Comparison of ENCODE assay signal across 16 cellular contexts in genomic region chr5:107467137-107467932, GRCh38.
DNase-seq lines count a peak whose midpoint lies in the region; ATAC-seq, FAIRE-seq and TF ChIP-seq lines count a peak whose summit lies in the region.
"Had no signal": no experiment of that assay in that cellular context is flagged by ENCODE, and none has a peak within 500 bp of the region (broad histone marks: within the 10 kb centered on the region; RNA-seq: fewer than 3 reads in every experiment).

No MANE protein-coding gene starts in this region.

- intact Hi-C loops in MCF 10A (cut with micrococcal nuclease) (loop anchor here (2.0 to 5.0 kb wide), 5 partner anchors 40 to 205 kb away; no protein-coding TSS in a partner anchor), breast epithelium (cut with DNase I; ENCODE audit: low total_unique reads) (no loop called here)

- H3K4me2 ChIP-seq in H1 (ENCODE audit: insufficient read depth in 1 of 2, low read depth in 2 of 2, low read length in 2 of 2), result peak overlapping the region in 1 of 2 experiments; percentile 26; a peak in 1 of 4 replicates

- no peaks in the 10 kb centered on the region for H3K79me1 ChIP-seq in H1 (ENCODE audit: low read depth, low read length)

- H2BK20ac ChIP-seq in H1 (ENCODE audit: low read length), result 0 out of 2 replicates have a peak overlapping the region, but pooled peaks have one; percentile 26

- no peak for TF ChIP-seq EP300 in H1 (IDR thresholded peaks at IDR 0.05; ENCODE audit: borderline replicate concordance in 1 of 2, low read depth in 2 of 2, low read length in 2 of 2)

- H3K23me2 ChIP-seq in H1 (ENCODE audit: low read depth, low read length), result no peaks in the 10 kb centered on the region

- TF ChIP-seq POLR2A in breast epithelium (IDR thresholded peaks at IDR 0.05) (no peak), H1 (IDR thresholded peaks at IDR 0.05; ENCODE audit: control extremely low read depth in 1 of 2, low read depth in 2 of 2, low read length in 2 of 2) (no peak), GM18505 (IDR thresholded peaks at IDR 0.05; ENCODE audit: borderline replicate concordance, extremely low read depth, insufficient read depth, insufficient read length) (no peak)

- H3K4me3 Mint-ChIP-seq in MCF 10A (ENCODE audit: unreplicated experiment), result no peak overlapping the region
- no peak overlapping the region for H3K4me3 Mint-ChIP-seq in type B pancreatic cell
- H3K4me3 Mint-ChIP-seq in naive thymus-derived CD8-positive, alpha-beta T cell, result no peak overlapping the region
- H3K4me3 Mint-ChIP-seq: dendritic cell treated with granulocyte-macrophage colony-stimulating factor and Interleukin-4, amounts not matched to agents 40 ng/mL and 50 ng/mL, for 4 days had no signal

- CTCF ChIA-PET in MCF 10A (lab: Yijun Ruan, JAX) (interaction anchor here (0.5 to 2.5 kb wide), 13 partner anchors 9 to 364 kb away, joined by 3 to 16 read pairs (median 3); no protein-coding TSS in a partner anchor), H1 (lab: Charles Lee; ENCODE audit: partially characterized antibody) (interaction anchor here (0.9 to 1.7 kb wide), 7 partner anchors 11 to 109 kb away, joined by 3 to 6 read pairs (median 3); no protein-coding TSS in a partner anchor)

- ATAC-seq in left lobe of liver (peak; percentile 56), GM18505 (IDR thresholded peaks at IDR 0.05; ENCODE audit: unreplicated experiment) (no peak)
- ATAC-seq in naive thymus-derived CD8-positive, alpha-beta T cell, result no peak

- peak overlapping the region; percentile 97 for H3K27ac Mint-ChIP-seq in MCF 10A (ENCODE audit: low read depth, unreplicated experiment)
- H3K27ac Mint-ChIP-seq in type B pancreatic cell, result peak overlapping the region; percentile 61
- peak overlapping the region in 1 of 10 donors; percentile 65 for H3K27ac Mint-ChIP-seq in naive thymus-derived CD8-positive, alpha-beta T cell
- H3K27ac Mint-ChIP-seq: dendritic cell treated with granulocyte-macrophage colony-stimulating factor and Interleukin-4, amounts not matched to agents 40 ng/mL and 50 ng/mL, for 4 days had no signal

- H3K27me3 Mint-ChIP-seq in MCF 10A (ENCODE audit: insufficient read depth, unreplicated experiment) (no peaks in the 10 kb centered on the region), type B pancreatic cell (no peaks in the 10 kb centered on the region)
- peaks cover 0 to 8% (median 0%) of the 10 kb centered on the region in 5 donors for H3K27me3 Mint-ChIP-seq in naive thymus-derived CD8-positive, alpha-beta T cell
- H3K27me3 Mint-ChIP-seq: dendritic cell treated with granulocyte-macrophage colony-stimulating factor and Interleukin-4, amounts not matched to agents 40 ng/mL and 50 ng/mL, for 4 days had no signal

- no peak overlapping the region for H2BK5ac ChIP-seq in H1 (ENCODE audit: low read depth, low read length)

- 93% methylated on average over 5 of the region's 5 CpGs; no CpG with 5 or more reads in 1 of the 2 experiments for WGBS in H1 (ENCODE audit: extremely low coverage in 1 of 2, insufficient coverage in 1 of 2, insufficient read length in 1 of 2, insufficient replicate concordance in 2 of 2, low coverage in 1 of 2, low lambda C conversion rate in 2 of 2, missing lambda C conversion rate in 1 of 2), 2 experiments

- POLR2A ChIA-PET in MCF 10A (lab: Yijun Ruan, JAX) (interaction anchor here (0.8 to 6.5 kb wide), 21 partner anchors 11 to 207 kb away, joined by 3 to 59 read pairs (median 6); no protein-coding TSS in a partner anchor), H1 (lab: Charles Lee; ENCODE audit: partially characterized antibody) (interaction anchor here (0.7 kb wide), 1 partner anchor 108 kb away, joined by 3 read pairs; no protein-coding TSS in a partner anchor)
- POLR2A ChIA-PET in naive thymus-derived CD8-positive, alpha-beta T cell (lab: Charles Lee), result no interaction called here

- BruUV-seq in MCF 10A (replicated peaks; lab: Mats Ljungman, UMichigan), result no TSS peak

- no peak overlapping the region for H4K5ac ChIP-seq in H1 (ENCODE audit: insufficient read length, low read depth, low read length)

- no peak overlapping the region for H2BK15ac ChIP-seq in H1 (ENCODE audit: low read length)

- no peaks in the 10 kb centered on the region for H4K20me1 ChIP-seq in H1 (replicated peaks in 1 of 2; ENCODE audit: control insufficient read depth in 1 of 2, insufficient read depth in 2 of 2, low read length in 2 of 2)

- H2BK120ac ChIP-seq in H1 (replicated peaks; ENCODE audit: low read depth, low read length), result no peak overlapping the region

- H3K27ac ChIP-seq in breast epithelium, result peak overlapping the region in 1 of 2 donors; percentile 61
- H3K27ac ChIP-seq in H1 (ENCODE audit: low read depth, low read length), result no peak overlapping the region
- H3K27ac ChIP-seq: SK-N-MC, upper lobe of left lung had no signal

- no peaks in the 10 kb centered on the region for H3K9me3 ChIP-seq in breast epithelium
- H3K9me3 ChIP-seq in H1 (ENCODE audit: insufficient read depth in 2 of 2, low read depth in 1 of 2, low read length in 1 of 2), result no peaks in the 10 kb centered on the region
- H3K9me3 ChIP-seq: upper lobe of left lung had no signal

- no peak overlapping the region for H4K91ac ChIP-seq in H1 (replicated peaks; ENCODE audit: insufficient read length, low read length)

- H3K36me3 ChIP-seq in breast epithelium, result no peaks in the 10 kb centered on the region
- no peaks in the 10 kb centered on the region for H3K36me3 ChIP-seq in H1 (ENCODE audit: control insufficient read depth in 2 of 4, insufficient read depth in 4 of 4, low read length in 3 of 4)
- H3K36me3 ChIP-seq: upper lobe of left lung had no signal

- no peak overlapping the region for H4K8ac ChIP-seq in H1 (ENCODE audit: extremely low read depth, insufficient read depth, low read length)

- peaks cover 6% of the 10 kb centered on the region for H3K9me3 Mint-ChIP-seq in MCF 10A (ENCODE audit: unreplicated experiment)
- H3K9me3 Mint-ChIP-seq in type B pancreatic cell, result no peaks in the 10 kb centered on the region
- no peaks in the 10 kb centered on the region for H3K9me3 Mint-ChIP-seq in naive thymus-derived CD8-positive, alpha-beta T cell
- H3K9me3 Mint-ChIP-seq: dendritic cell treated with granulocyte-macrophage colony-stimulating factor and Interleukin-4, amounts not matched to agents 40 ng/mL and 50 ng/mL, for 4 days had no signal

- peaks cover 0 to 6% of the 10 kb centered on the region in 2 experiments; a peak in 1 of 4 replicates for H3K79me2 ChIP-seq in H1 (ENCODE audit: control insufficient read depth in 1 of 2, insufficient read depth in 2 of 2, low read length in 2 of 2)

- DNase-seq in MCF 10A (ENCODE audit: unreplicated experiment) (no peak), breast epithelium (ENCODE audit: low spot score in 2 of 2) (no peak), H1 (ENCODE audit: low read depth in 1 of 2, low spot score in 2 of 2) (no peak), left lobe of liver (ENCODE audit: low spot score) (no peak), type B pancreatic cell (ENCODE audit: extremely low spot score, unreplicated experiment) (no peak), hippocampal formation (lab: John Stamatoyannopoulos, UW) (no peak)
- no peak for DNase-seq in naive thymus-derived CD8-positive, alpha-beta T cell
- DNase-seq: activated CD4-positive, alpha-beta T cell treated with anti-CD3 and anti-CD28 coated beads, Interleukin-2, amount 50 U/mL, for 48 hours; amniotic stem cell; NCI-H2171; stimulated activated CD4-positive, alpha-beta T cell treated with anti-CD3 and anti-CD28 coated beads, Interleukin-2, amount 100 ng/mL, for 48 hours; upper lobe of left lung had no signal

- no peak overlapping the region for H3K4ac ChIP-seq in H1 (replicated peaks; ENCODE audit: insufficient read length, low read depth, low read length)

- H3K4me3 ChIP-seq in breast epithelium (no peak overlapping the region), H1 (ENCODE audit: extremely low read depth in 1 of 4, insufficient read depth in 2 of 4, low read depth in 3 of 4, low read length in 4 of 4) (no peak overlapping the region)
- H3K4me3 ChIP-seq: SK-N-MC, upper lobe of left lung had no signal

- H3K4me1 Mint-ChIP-seq in MCF 10A (ENCODE audit: insufficient read depth, unreplicated experiment) (peaks cover 75% of the 10 kb centered on the region), type B pancreatic cell (ENCODE audit: unreplicated experiment) (peaks cover 66% of the 10 kb centered on the region)
- H3K4me1 Mint-ChIP-seq in naive thymus-derived CD8-positive, alpha-beta T cell, result peaks cover 0 to 19% (median 4%) of the 10 kb centered on the region in 4 donors

- H3K18ac ChIP-seq in H1 (ENCODE audit: extremely low read depth, low read length), result no peak overlapping the region; the same call in 1 of the 2 replicates

- H2BK12ac ChIP-seq in H1 (ENCODE audit: low read depth, low read length), result no peak overlapping the region

- no peak overlapping the region for H3K23ac ChIP-seq in H1 (ENCODE audit: insufficient read length)

- H3K4me1 ChIP-seq in breast epithelium (no peaks in the 10 kb centered on the region), H1 (replicated peaks in 1 of 4; ENCODE audit: control insufficient read depth in 3 of 4, insufficient read depth in 4 of 4, low read length in 3 of 4) (peaks cover 8 to 42% (median 31%) of the 10 kb centered on the region in 4 experiments)

- H2AFZ ChIP-seq in H1 (ENCODE audit: low read length), result no peak overlapping the region

- no peaks in the 10 kb centered on the region for H3K36me3 Mint-ChIP-seq in MCF 10A (ENCODE audit: insufficient read depth, unreplicated experiment)
- no peaks in the 10 kb centered on the region for H3K36me3 Mint-ChIP-seq in type B pancreatic cell
- no peaks in the 10 kb centered on the region for H3K36me3 Mint-ChIP-seq in naive thymus-derived CD8-positive, alpha-beta T cell

- no peak overlapping the region for H3K9ac ChIP-seq in H1 (replicated peaks in 1 of 4; ENCODE audit: extremely low read depth in 1 of 4, low read depth in 3 of 4, low read length in 3 of 4)

- TF ChIP-seq RAD21 in H1 (IDR thresholded peaks at IDR 0.05 in 1 of 2, conservative IDR thresholded peaks at IDR 0.05 in 1 of 2; ENCODE audit: low read depth in 2 of 2, low read length in 2 of 2), result no peak

- TF ChIP-seq CTCF in MCF 10A (IDR thresholded peaks at IDR 0.05; ENCODE audit: unreplicated experiment) (no peak), breast epithelium (IDR thresholded peaks at IDR 0.05) (no peak), H1 (IDR thresholded peaks at IDR 0.05; ENCODE audit: control extremely low read depth in 1 of 3, insufficient read depth in 1 of 3, low read depth in 1 of 3, low read length in 3 of 3) (no peak), type B pancreatic cell (conservative IDR thresholded peaks at IDR 0.05) (no peak)

- no peak for FAIRE-seq in H1 (lab: Jason Lieb, UNC)
- FAIRE-seq: TTC549 had no signal

- H2AK5ac ChIP-seq in H1 (ENCODE audit: low read depth, low read length), result no peak overlapping the region

- H3K56ac ChIP-seq in H1 (replicated peaks; ENCODE audit: insufficient read length, low read depth, low read length), result no peak overlapping the region

- H3K14ac ChIP-seq in H1 (ENCODE audit: insufficient read length), result no peak overlapping the region

- H3K27me3 ChIP-seq in breast epithelium, result no peaks in the 10 kb centered on the region
- H3K27me3 ChIP-seq in H1 (replicated peaks in 1 of 4; ENCODE audit: control insufficient read depth in 3 of 4, extremely low read depth in 1 of 4, insufficient read depth in 3 of 4, low read length in 3 of 4), result no peaks in the 10 kb centered on the region
- H3K27me3 ChIP-seq: upper lobe of left lung had no signal

TF ChIP-seq in H1, 55 proteins besides CTCF, POLR2A, EP300 and RAD21 (continues in another document):
- TF ChIP-seq GTF2F1 (IDR thresholded peaks at IDR 0.05; ENCODE audit: borderline replicate concordance, low read depth, low read length) (no peak), KDM5A (IDR thresholded peaks at IDR 0.05; ENCODE audit: low read length) (no peak)
